In the genomic region with DNA sequence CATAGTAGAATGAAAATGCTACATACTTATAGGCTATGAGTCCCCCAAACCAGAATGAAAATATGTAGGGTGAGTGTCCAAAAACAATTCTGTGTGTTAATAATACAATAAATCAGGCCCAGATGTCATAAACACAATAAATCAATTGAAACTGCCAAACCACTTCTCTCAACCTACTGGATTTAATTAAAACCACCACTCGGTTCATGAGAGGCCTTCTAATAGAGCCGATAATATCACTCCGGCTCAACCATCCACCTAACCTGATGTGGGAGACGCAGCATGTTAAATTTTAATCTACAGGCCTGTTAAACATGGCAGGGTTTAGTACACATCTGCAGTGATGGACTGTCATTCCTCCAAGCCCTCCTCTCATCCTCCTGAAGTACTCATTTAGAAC, we compare ENCODE assay signal across 15 cellular contexts.
DNase-seq lines count a peak whose midpoint lies in the region; ATAC-seq and TF ChIP-seq lines count a peak whose summit lies in the region.
"Had no signal": no experiment of that assay in that cellular context is flagged by ENCODE, and none has a peak within 500 bp of the region (broad histone marks: within the 10 kb centered on the region; RNA-seq: fewer than 3 reads in every experiment).

No MANE protein-coding gene starts in this region.

- no peak overlapping the region for H4K8ac ChIP-seq in mesendoderm (ENCODE audit: low read depth, low read length)

- H3K9ac ChIP-seq in mesendoderm (ENCODE audit: low read length), result no peak overlapping the region

- H3K79me1 ChIP-seq in mesendoderm (ENCODE audit: low read length), result no peaks in the 10 kb centered on the region

- H3K36me3 ChIP-seq in WERI-Rb-1 (no peaks in the 10 kb centered on the region), mesendoderm (ENCODE audit: control insufficient read depth, insufficient read depth, low read length) (no peaks in the 10 kb centered on the region)
- H3K36me3 ChIP-seq: heart right ventricle, left lung, prostate gland, tibial nerve had no signal

- no peak overlapping the region for H3K18ac ChIP-seq in mesendoderm (ENCODE audit: low read length)

- H3K4me3 Mint-ChIP-seq in Calu3 (ENCODE audit: low read depth, unreplicated experiment), result no peak overlapping the region
- H3K4me3 Mint-ChIP-seq: activated CD4-positive, alpha-beta T cell treated with anti-CD3 and anti-CD28 coated beads for 36 hours; activated naive CD8-positive, alpha-beta T cell; effector memory CD8-positive, alpha-beta T cell had no signal

- CTCF ChIA-PET in Calu3 (lab: Charles Lee), result no interaction called here

- no peaks in the 10 kb centered on the region for H3K36me3 Mint-ChIP-seq in Calu3 (ENCODE audit: insufficient read depth, unreplicated experiment)
- H3K36me3 Mint-ChIP-seq: activated naive CD8-positive, alpha-beta T cell had no signal

- H3K79me2 ChIP-seq in mesendoderm (ENCODE audit: control insufficient read depth, insufficient read depth, low read length), result no peaks in the 10 kb centered on the region

- no peak overlapping the region for H3K4ac ChIP-seq in mesendoderm (ENCODE audit: low read depth, low read length)

- no CpG with 5 or more reads among the region's 4 CpGs for WGBS in mesendoderm (ENCODE audit: extremely low coverage, insufficient coverage, low lambda C conversion rate)

- H4K5ac ChIP-seq in mesendoderm (ENCODE audit: low read length), result peak overlapping the region; percentile 40

- DNase-seq in Calu3 (no peak), NCI-H1092 treated with DMSO at 0.1 percent for 48 hours (lab: John Stamatoyannopoulos, UW) (peak; percentile 75), WERI-Rb-1 (peak; percentile 72), mesendoderm (no peak), activated gamma-delta T cell (lab: John Stamatoyannopoulos, UW) (no peak)
- DNase-seq: activated CD4-positive, alpha-beta T cell treated with anti-CD3 and anti-CD28 coated beads for 36 hours; effector memory CD8-positive, alpha-beta T cell; heart right ventricle; left lung; stimulated activated naive CD4-positive, alpha-beta T cell had no signal

- no TSS peak for BruUV-seq in Calu3 (replicated peaks; lab: Mats Ljungman, UMichigan)

- H3K27me3 Mint-ChIP-seq in Calu3 (ENCODE audit: unreplicated experiment), result no peaks in the 10 kb centered on the region
- H3K27me3 Mint-ChIP-seq: activated CD4-positive, alpha-beta T cell treated with anti-CD3 and anti-CD28 coated beads for 36 hours; activated naive CD8-positive, alpha-beta T cell; effector memory CD8-positive, alpha-beta T cell had no signal

- TF ChIP-seq CTCF in Calu3 (IDR thresholded peaks at IDR 0.05; ENCODE audit: unreplicated experiment) (no peak), WERI-Rb-1 (IDR thresholded peaks at IDR 0.05; ENCODE audit: low read depth, low read length) (no peak)

- H3K27ac Mint-ChIP-seq in Calu3 (ENCODE audit: unreplicated experiment), result peak overlapping the region; percentile 13
- H3K27ac Mint-ChIP-seq: activated CD4-positive, alpha-beta T cell treated with anti-CD3 and anti-CD28 coated beads for 36 hours; activated naive CD8-positive, alpha-beta T cell; effector memory CD8-positive, alpha-beta T cell had no signal

- H3K4me3 ChIP-seq in WERI-Rb-1 (ENCODE audit: low read depth, low read length) (peak overlapping the region; percentile 42), mesendoderm (ENCODE audit: low read length) (no peak overlapping the region)
- H3K4me3 ChIP-seq: heart right ventricle, left lung, prostate gland, tibial nerve had no signal

- H3K4me1 Mint-ChIP-seq in Calu3 (ENCODE audit: low read depth, unreplicated experiment), result peaks cover 37% of the 10 kb centered on the region
- H3K4me1 Mint-ChIP-seq: activated CD4-positive, alpha-beta T cell treated with anti-CD3 and anti-CD28 coated beads for 36 hours had no signal

- ATAC-seq in HG03135 (IDR thresholded peaks at IDR 0.05; ENCODE audit: unreplicated experiment), result no peak
- ATAC-seq in HG02973 (IDR thresholded peaks at IDR 0.05; ENCODE audit: unreplicated experiment), result no peak
- ATAC-seq: activated CD4-positive, alpha-beta T cell treated with anti-CD3 and anti-CD28 coated beads for 36 hours; effector memory CD8-positive, alpha-beta T cell; heart right ventricle; left lung had no signal

- H3K9me3 ChIP-seq in WERI-Rb-1 (ENCODE audit: severe bottlenecking), result no peaks in the 10 kb centered on the region
- H3K9me3 ChIP-seq: heart right ventricle, left lung, prostate gland, tibial nerve had no signal

- H3K27me3 ChIP-seq in WERI-Rb-1 (ENCODE audit: insufficient read depth, low read depth, severe bottlenecking) (no peaks in the 10 kb centered on the region), mesendoderm (ENCODE audit: insufficient read depth, low read length, poor library complexity) (no peaks in the 10 kb centered on the region)
- H3K27me3 ChIP-seq: heart right ventricle, left lung, tibial nerve had no signal

- H3K4me1 ChIP-seq in mesendoderm (ENCODE audit: control insufficient read depth, low read depth, low read length), result peaks cover 3% of the 10 kb centered on the region

- H3K23ac ChIP-seq in mesendoderm (ENCODE audit: low read length), result no peak overlapping the region

- H3K27ac ChIP-seq in WERI-Rb-1, result peak overlapping the region; percentile 87
- H3K27ac ChIP-seq in mesendoderm (ENCODE audit: low read depth, low read length), result no peak overlapping the region
- H3K27ac ChIP-seq: heart right ventricle, left lung, tibial nerve had no signal

- no peaks in the 10 kb centered on the region for H3K9me3 Mint-ChIP-seq in Calu3 (ENCODE audit: low read depth, unreplicated experiment)

- no peak overlapping the region for H2BK5ac ChIP-seq in mesendoderm (ENCODE audit: low read length)

- no peak overlapping the region for H2BK120ac ChIP-seq in mesendoderm (ENCODE audit: low read depth, low read length)

- no peak overlapping the region for H3K4me2 ChIP-seq in mesendoderm (ENCODE audit: low read length)

- H2AK5ac ChIP-seq in mesendoderm (ENCODE audit: low read length), result no peak overlapping the region

- H3K56ac ChIP-seq in mesendoderm (ENCODE audit: low read length), result no peak overlapping the region

- intact Hi-C loops in Calu3 (cut with micrococcal nuclease; ENCODE audit: unreplicated experiment), result loop anchor here (10.0 kb wide), 2 partner anchors 736 to 816 kb away; a partner anchor contains a TSS

- H2BK15ac ChIP-seq in mesendoderm (replicated peaks; ENCODE audit: low read depth), result no peak overlapping the region

Comparison
In these comparisons a context has a peak if more than half of its experiments do, and no peak if none do; other contexts are left out.
1. DNase-seq: peak in NCI-H1092 treated with DMSO at 0.1 percent for 48 hours (single experiment) and WERI-Rb-1 (single experiment); none in Calu3 (single experiment), mesendoderm (single experiment) and activated gamma-delta T cell (single experiment).